Comparison of ENCODE assay signal across 11 cellular contexts in the genomic region with DNA sequence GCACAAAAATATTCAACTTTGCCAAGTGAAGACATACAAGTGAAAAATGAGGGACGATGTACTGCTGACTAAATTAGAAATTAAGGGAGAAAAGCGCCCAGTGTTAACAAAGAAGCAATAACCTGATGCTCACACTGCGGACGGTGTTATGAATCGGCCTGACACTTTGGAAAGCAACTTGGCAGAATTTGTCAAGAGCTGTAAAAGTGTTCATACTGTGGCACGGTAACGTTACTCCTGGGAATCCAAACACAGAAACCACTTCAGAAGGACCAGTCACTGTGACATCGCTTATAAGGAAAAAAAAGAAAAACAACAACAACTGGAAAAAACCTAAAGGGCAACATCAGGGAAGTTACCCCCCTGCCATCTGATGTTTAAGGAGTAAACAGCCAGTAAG. TPM values are rescaled to one million over a fixed set of nuclear protein-coding genes. Genes with fewer than 3 reads are reported as not detected.
DNase-seq lines count a peak whose midpoint lies in the region; ATAC-seq, FAIRE-seq and TF ChIP-seq lines count a peak whose summit lies in the region.
"Had no signal": no experiment of that assay in that cellular context is flagged by ENCODE, and none has a peak within 500 bp of the region (broad histone marks: within the 10 kb centered on the region; RNA-seq: fewer than 3 reads in every experiment).

No MANE protein-coding gene starts in this region.

- H3K27ac Mint-ChIP-seq in H9 = peak overlapping the region; percentile 7 to 53 (median 49); a peak in 3 of 7 replicates
- H3K27ac Mint-ChIP-seq in effector memory CD8-positive, alpha-beta T cell = peak overlapping the region; percentile 91 to 96
- H3K27ac Mint-ChIP-seq in neural progenitor cell = no peak overlapping the region
- H3K27ac Mint-ChIP-seq: T-helper 1 cell treated with Interleukin-12 subunit alpha and Interleukin-12 subunit beta and Interleukin-4 antibody, amounts not matched to agents 30 μg/mL and 1 μg/mL, for 36 hours had no signal

- H3K4me2 ChIP-seq in BLaER1 (peak overlapping the region; percentile 78), H9 (ENCODE audit: insufficient read depth, insufficient read length, low read length) (peak overlapping the region; percentile 20), neural progenitor cell (peak overlapping the region; percentile 71)

- H2AK5ac ChIP-seq in H9 (ENCODE audit: insufficient read length, low read length) = no peak overlapping the region

- H3K9me3 ChIP-seq in BLaER1 = no peaks in the 10 kb centered on the region
- no peaks in the 10 kb centered on the region for H3K9me3 ChIP-seq in H9 (ENCODE audit: control insufficient read depth, low read depth, low read length)
- H3K9me3 ChIP-seq in neural progenitor cell (ENCODE audit: low read depth) = no peaks in the 10 kb centered on the region

- no peak overlapping the region for H4K8ac ChIP-seq in H9 (replicated peaks; ENCODE audit: insufficient read length, low read depth, low read length)

- H3K4me3 ChIP-seq in BLaER1 = no peak overlapping the region
- peak overlapping the region; percentile 24 for H3K4me3 ChIP-seq in neural progenitor cell

- H3K27me3 ChIP-seq in BLaER1 = no peaks in the 10 kb centered on the region
- no peaks in the 10 kb centered on the region for H3K27me3 ChIP-seq in H9 (ENCODE audit: insufficient read depth, low read length)
- H3K27me3 ChIP-seq in neural progenitor cell = no peaks in the 10 kb centered on the region

- H2BK120ac ChIP-seq in H9 (ENCODE audit: low read depth, low read length, poor library complexity, severe bottlenecking) = no peak overlapping the region

- H4K20me1 ChIP-seq in BLaER1 = peaks cover 98% of the 10 kb centered on the region
- H4K20me1 ChIP-seq in H9 (ENCODE audit: control insufficient read depth, insufficient read depth, insufficient read length) = no peaks in the 10 kb centered on the region
- peaks cover 93% of the 10 kb centered on the region for H4K20me1 ChIP-seq in neural progenitor cell (ENCODE audit: low read depth)

- WGBS in H9 (ENCODE audit: extremely low coverage, insufficient read length, low lambda C conversion rate) = no CpG with 5 or more reads among the region's 8 CpGs

- H3K9me3 Mint-ChIP-seq in H9 = no peaks in the 10 kb centered on the region; a peak in 1 of 5 replicates
- no peaks in the 10 kb centered on the region for H3K9me3 Mint-ChIP-seq in effector memory CD8-positive, alpha-beta T cell
- no peaks in the 10 kb centered on the region for H3K9me3 Mint-ChIP-seq in neural progenitor cell
- H3K9me3 Mint-ChIP-seq: T-helper 1 cell treated with Interleukin-12 subunit alpha and Interleukin-12 subunit beta and Interleukin-4 antibody, amounts not matched to agents 30 μg/mL and 1 μg/mL, for 36 hours had no signal

- H4K91ac ChIP-seq in H9 (ENCODE audit: insufficient read length, low read depth, low read length) = no peak overlapping the region

- no peak overlapping the region for H2BK12ac ChIP-seq in H9 (ENCODE audit: insufficient read length, low read depth, low read length)

- H2AFZ ChIP-seq in H9 (ENCODE audit: low read length) = no peak overlapping the region
- no peak overlapping the region for H2AFZ ChIP-seq in neural progenitor cell (replicated peaks)

- H3K27me3 Mint-ChIP-seq in H9 (ENCODE audit: low read depth) = no peaks in the 10 kb centered on the region
- H3K27me3 Mint-ChIP-seq in effector memory CD8-positive, alpha-beta T cell = no peaks in the 10 kb centered on the region
- H3K27me3 Mint-ChIP-seq in neural progenitor cell (ENCODE audit: insufficient read depth, low read depth) = peaks cover 2% of the 10 kb centered on the region

- no peak overlapping the region for H3K14ac ChIP-seq in H9 (ENCODE audit: insufficient read depth, low read length)

- H3K4me1 ChIP-seq in BLaER1 = peaks cover 92% of the 10 kb centered on the region
- H3K4me1 ChIP-seq in H9 (ENCODE audit: insufficient read depth, low read length) = peaks cover 37% of the 10 kb centered on the region
- peaks cover 72% of the 10 kb centered on the region for H3K4me1 ChIP-seq in neural progenitor cell

- no peaks in the 10 kb centered on the region for H3K23me2 ChIP-seq in H9 (ENCODE audit: insufficient read length, low read depth, low read length, poor library complexity, severe bottlenecking)

- H3T11ph ChIP-seq in H9 (ENCODE audit: low read length) = no peak overlapping the region

- H3K9ac ChIP-seq in BLaER1 (peak overlapping the region; percentile 49; the same call in 1 of the 2 replicates), H9 (ENCODE audit: extremely low read depth, insufficient read length, low read length) (no peak overlapping the region), neural progenitor cell (no peak overlapping the region)

- ATAC-seq in effector memory CD8-positive, alpha-beta T cell (replicated peaks) = no peak
- no peak for ATAC-seq in HG03175 (IDR thresholded peaks at IDR 0.05; ENCODE audit: unreplicated experiment)

- no peak overlapping the region for H2BK15ac ChIP-seq in H9 (ENCODE audit: low read depth, low read length)

- H3K36me3 Mint-ChIP-seq in H9 (ENCODE audit: insufficient read depth in 1 of 3, low read depth in 3 of 3) = peaks cover 0 to 6% (median 1%) of the 10 kb centered on the region in 3 experiments; a peak in 2 of 7 replicates
- H3K36me3 Mint-ChIP-seq in effector memory CD8-positive, alpha-beta T cell (ENCODE audit: insufficient read depth) = peaks cover 22% of the 10 kb centered on the region
- H3K36me3 Mint-ChIP-seq in neural progenitor cell = peaks cover 3% of the 10 kb centered on the region

- no peak overlapping the region for H3K56ac ChIP-seq in H9 (ENCODE audit: insufficient read length, low read depth, low read length)

- H3K23ac ChIP-seq in H9 (ENCODE audit: insufficient read length, low read depth, low read length) = no peak overlapping the region

- H3K18ac ChIP-seq in H9 (ENCODE audit: insufficient read length, low read depth, low read length) = no peak overlapping the region

- H3K4ac ChIP-seq in H9 (ENCODE audit: low read depth, low read length) = no peak overlapping the region

- H3K4me3 Mint-ChIP-seq in H9 (peak overlapping the region in 1 of 2 experiments; percentile 70; a peak in 3 of 5 replicates), neural progenitor cell (peak overlapping the region; percentile 44)
- peak overlapping the region in 1 of 2 donors; percentile 28 for H3K4me3 Mint-ChIP-seq in effector memory CD8-positive, alpha-beta T cell
- H3K4me3 Mint-ChIP-seq: T-helper 1 cell treated with Interleukin-12 subunit alpha and Interleukin-12 subunit beta and Interleukin-4 antibody, amounts not matched to agents 30 μg/mL and 1 μg/mL, for 36 hours had no signal

- H3K79me1 ChIP-seq in H9 (ENCODE audit: insufficient read depth, low read depth, low read length, poor library complexity, severe bottlenecking) = peaks cover 17% of the 10 kb centered on the region

- peak overlapping the region; percentile 68; the same call in 1 of the 2 replicates for H3K27ac ChIP-seq in BLaER1
- no peak overlapping the region for H3K27ac ChIP-seq in H9 (ENCODE audit: insufficient read length, low read depth, low read length)
- no peak overlapping the region for H3K27ac ChIP-seq in neural progenitor cell

- H3K79me2 ChIP-seq in H9 (ENCODE audit: insufficient read depth, low read length) = peaks cover 57% of the 10 kb centered on the region
- peaks cover 84% of the 10 kb centered on the region for H3K79me2 ChIP-seq in neural progenitor cell (ENCODE audit: low read depth)

- TF ChIP-seq CTCF in H9 (conservative IDR thresholded peaks at IDR 0.05) = no peak
- TF ChIP-seq CTCF in neural progenitor cell (IDR thresholded peaks at IDR 0.05) = no peak

- H3K4me1 Mint-ChIP-seq in H9 (peaks cover 75 to 76% of the 10 kb centered on the region in 2 experiments), neural progenitor cell (peaks cover 79% of the 10 kb centered on the region)
- peaks cover 69 to 71% of the 10 kb centered on the region in 2 donors for H3K4me1 Mint-ChIP-seq in effector memory CD8-positive, alpha-beta T cell (ENCODE audit: low read depth in 2 of 2)

- no peak overlapping the region for H2BK5ac ChIP-seq in H9 (ENCODE audit: insufficient read length, low read length)

- H4K5ac ChIP-seq in H9 (ENCODE audit: insufficient read length, low read depth, low read length) = no peak overlapping the region

- H3F3A ChIP-seq in neural progenitor cell (ENCODE audit: low read depth) = peaks cover 44% of the 10 kb centered on the region

- TF ChIP-seq POLR2A in GM12892 (IDR thresholded peaks at IDR 0.05; ENCODE audit: low read depth, low read length) = no peak

- H3K36me3 ChIP-seq in BLaER1 (no peaks in the 10 kb centered on the region), neural progenitor cell (no peaks in the 10 kb centered on the region)

- DNase-seq in H9 = no peak
- no peak for DNase-seq in effector memory CD8-positive, alpha-beta T cell
- DNase-seq in neural progenitor cell (ENCODE audit: low spot score) = peak; percentile 34
- DNase-seq in urothelium cell line (ENCODE audit: low spot score) = no peak
- DNase-seq in GM12892 (ENCODE audit: insufficient read length) = no peak
- DNase-seq in AML-193 (lab: John Stamatoyannopoulos, UW) = no peak
- DNase-seq: mammary epithelial cell; stimulated activated CD4-positive, alpha-beta T cell treated with anti-CD3 and anti-CD28 coated beads, Interleukin-12 subunit alpha, Interleukin-12 subunit beta, amount 100 ng/mL, for 4 hours had no signal

- FAIRE-seq in urothelium cell line (lab: Jason Lieb, UNC) = no peak
- no peak for FAIRE-seq in GM12892 (lab: Jason Lieb, UNC)

- no peak overlapping the region for H2BK20ac ChIP-seq in H9 (ENCODE audit: low read depth, low read length, poor library complexity, severe bottlenecking)

RNA-seq across cellular contexts. Expression of a gene that starts 27.8 kb away (rescaled TPM):
- total RNA-seq in H9 (2021) (343 and 348 TPM in 2 replicates), neural progenitor cell (ENCODE audit: low replicate concordance) (134 and 198 TPM in 2 replicates)
- polyA plus RNA-seq in GM12892 (2012; ENCODE audit: missing spikeins) = 251 TPM

Comparison
In these comparisons a context has a peak if more than half of its experiments do, and no peak if none do; other contexts are left out.
1. H3K4me2 ChIP-seq: peak in every context shown above with its lines; median percentile 78 in BLaER1; 71 in neural progenitor cell; 20 in H9.